Comparison of ENCODE assay signal across 1 cellular context in the genomic region with DNA sequence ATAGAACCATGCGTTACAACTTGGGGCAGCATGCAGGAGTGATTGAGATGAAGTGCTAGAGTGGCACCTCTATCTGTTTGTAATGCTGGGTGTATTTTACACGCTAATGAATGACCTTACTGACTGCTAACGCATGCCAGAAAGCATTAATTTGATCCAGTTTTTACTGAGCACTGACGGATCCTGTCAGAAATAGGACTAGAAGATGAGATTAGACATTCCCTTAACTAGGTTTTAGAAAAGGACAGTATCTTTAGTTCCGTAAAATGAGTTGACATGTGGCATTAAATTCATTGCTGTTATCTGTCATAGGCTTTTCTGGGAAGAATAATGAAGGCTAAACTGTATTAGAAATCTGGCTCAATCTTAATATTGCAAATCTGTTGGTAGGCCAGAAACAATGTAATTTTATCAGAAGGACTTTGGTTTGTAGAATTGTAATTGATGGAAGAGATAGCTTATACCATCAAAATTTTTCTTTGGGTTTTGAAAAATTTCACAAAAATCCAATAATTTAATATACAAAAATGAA.
TF ChIP-seq lines count a peak whose summit lies in the region.

No MANE protein-coding gene starts in this region.

TF ChIP-seq in neural cell, 6 proteins besides CTCF, POLR2A, EP300 and RAD21 (continued from another document):
- TF ChIP-seq, protein P1, sequence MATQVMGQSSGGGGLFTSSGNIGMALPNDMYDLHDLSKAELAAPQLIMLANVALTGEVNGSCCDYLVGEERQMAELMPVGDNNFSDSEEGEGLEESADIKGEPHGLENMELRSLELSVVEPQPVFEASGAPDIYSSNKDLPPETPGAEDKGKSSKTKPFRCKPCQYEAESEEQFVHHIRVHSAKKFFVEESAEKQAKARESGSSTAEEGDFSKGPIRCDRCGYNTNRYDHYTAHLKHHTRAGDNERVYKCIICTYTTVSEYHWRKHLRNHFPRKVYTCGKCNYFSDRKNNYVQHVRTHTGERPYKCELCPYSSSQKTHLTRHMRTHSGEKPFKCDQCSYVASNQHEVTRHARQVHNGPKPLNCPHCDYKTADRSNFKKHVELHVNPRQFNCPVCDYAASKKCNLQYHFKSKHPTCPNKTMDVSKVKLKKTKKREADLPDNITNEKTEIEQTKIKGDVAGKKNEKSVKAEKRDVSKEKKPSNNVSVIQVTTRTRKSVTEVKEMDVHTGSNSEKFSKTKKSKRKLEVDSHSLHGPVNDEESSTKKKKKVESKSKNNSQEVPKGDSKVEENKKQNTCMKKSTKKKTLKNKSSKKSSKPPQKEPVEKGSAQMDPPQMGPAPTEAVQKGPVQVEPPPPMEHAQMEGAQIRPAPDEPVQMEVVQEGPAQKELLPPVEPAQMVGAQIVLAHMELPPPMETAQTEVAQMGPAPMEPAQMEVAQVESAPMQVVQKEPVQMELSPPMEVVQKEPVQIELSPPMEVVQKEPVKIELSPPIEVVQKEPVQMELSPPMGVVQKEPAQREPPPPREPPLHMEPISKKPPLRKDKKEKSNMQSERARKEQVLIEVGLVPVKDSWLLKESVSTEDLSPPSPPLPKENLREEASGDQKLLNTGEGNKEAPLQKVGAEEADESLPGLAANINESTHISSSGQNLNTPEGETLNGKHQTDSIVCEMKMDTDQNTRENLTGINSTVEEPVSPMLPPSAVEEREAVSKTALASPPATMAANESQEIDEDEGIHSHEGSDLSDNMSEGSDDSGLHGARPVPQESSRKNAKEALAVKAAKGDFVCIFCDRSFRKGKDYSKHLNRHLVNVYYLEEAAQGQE (IDR thresholded peaks at IDR 0.05; ENCODE audit: borderline replicate concordance), result no peak
- no peak for TF ChIP-seq POLR2AphosphoS5 (IDR thresholded peaks at IDR 0.05)
